In the genomic region with DNA sequence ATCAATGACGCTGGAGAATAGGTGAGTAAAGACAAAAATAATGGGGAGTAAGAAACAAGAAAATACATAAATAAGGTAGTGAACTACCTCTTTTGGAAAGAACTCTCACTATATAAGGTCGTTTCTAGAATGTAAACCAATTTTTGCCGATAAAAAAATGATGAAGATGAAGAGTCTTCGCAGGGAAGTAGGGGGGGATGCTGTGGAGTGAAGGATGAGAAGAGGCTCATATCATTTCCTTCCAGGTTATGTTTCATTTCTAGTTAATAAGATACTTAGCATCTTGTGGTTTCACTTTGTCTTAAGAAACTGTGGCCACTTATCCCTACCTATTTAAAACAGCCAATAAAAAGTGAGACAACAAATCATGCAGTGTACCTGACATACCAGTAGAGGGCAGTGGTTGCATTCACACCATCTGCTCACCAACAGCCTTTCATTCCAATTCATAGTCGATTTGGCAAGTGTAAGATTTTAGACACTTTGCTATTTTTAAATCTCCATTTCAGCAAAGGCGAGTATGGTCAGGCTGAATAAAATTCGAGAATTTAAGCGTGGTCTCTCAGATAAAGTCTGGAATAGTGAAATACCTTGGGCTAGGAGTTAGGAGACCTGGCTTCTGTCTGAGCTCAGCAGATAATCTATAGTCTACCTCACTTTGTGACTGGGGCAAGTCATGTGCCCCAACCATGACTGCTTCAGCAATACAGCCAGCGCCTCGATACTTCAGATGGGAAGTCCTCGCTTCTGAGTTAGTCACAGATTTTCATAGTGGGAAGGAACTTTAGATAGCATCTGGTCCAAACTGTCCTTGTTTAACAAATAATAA, we compare ENCODE assay signal across 8 cellular contexts. TPM values are rescaled to one million over a fixed set of nuclear protein-coding genes. Genes with fewer than 3 reads are reported as not detected.
DNase-seq lines count a peak whose midpoint lies in the region; ATAC-seq, FAIRE-seq and TF ChIP-seq lines count a peak whose summit lies in the region.

No MANE protein-coding gene starts in this region.

- FAIRE-seq in kidney (lab: Jason Lieb, UNC), result peak; percentile 96

- TF ChIP-seq CTCF in AG04449 (IDR thresholded peaks at IDR 0.05; ENCODE audit: insufficient read depth, low read length, missing control alignments) (peak; percentile 78), GM12873 (IDR thresholded peaks at IDR 0.05; ENCODE audit: insufficient read depth, low read depth, low read length, missing control alignments) (peak; percentile 89), cardiac fibroblast (IDR thresholded peaks at IDR 0.05; ENCODE audit: low read depth, low read length) (peak; percentile 91), kidney (IDR thresholded peaks at IDR 0.05; ENCODE audit: borderline replicate concordance, extremely low read depth, insufficient read depth) (peak; percentile 86)

- peak; percentile 76 for ATAC-seq in HG02610 (IDR thresholded peaks at IDR 0.05; ENCODE audit: unreplicated experiment)
- peak; percentile 75 for ATAC-seq in stimulated activated memory B cell treated with anti-CD40 and anti-IgM and Interleukin-4, amounts not matched to agents 10 μg/mL and 1 μg/mL and 100 μg/mL, for 72 hours

- peaks cover 16% of the 10 kb centered on the region for H3K4me1 Mint-ChIP-seq in stimulated activated memory B cell treated with anti-CD40 and anti-IgM and Interleukin-4, amounts not matched to agents 10 μg/mL and 1 μg/mL and 100 μg/mL, for 72 hours

- H3K36me3 Mint-ChIP-seq in stimulated activated memory B cell treated with anti-CD40 and anti-IgM and Interleukin-4, amounts not matched to agents 10 μg/mL and 1 μg/mL and 100 μg/mL, for 72 hours, result peaks cover 10% of the 10 kb centered on the region

- no peaks in the 10 kb centered on the region for H3K9me3 ChIP-seq in kidney (ENCODE audit: control insufficient read depth in 1 of 2, low read length in 2 of 2)

- POLR2A ChIA-PET in AG04449 (lab: Yijun Ruan, JAX), result interaction anchor here (0.5 kb wide), 1 partner anchor 672 kb away, joined by 3 read pairs; no protein-coding TSS in a partner anchor

- CTCF ChIA-PET in AG04449 (lab: Yijun Ruan, JAX), result interaction anchor here (0.9 to 8.2 kb wide), 18 partner anchors 7 to 1328 kb away, joined by 3 to 125 read pairs (median 6); no protein-coding TSS in a partner anchor

- DNase-seq in AG04449 (ENCODE audit: low read depth, low spot score) (peak; percentile 24), MV-4-11 (lab: John Stamatoyannopoulos, UW) (peak; percentile 75), T follicular helper cell (ENCODE audit: low read depth) (peak; percentile 29), cardiac fibroblast (ENCODE audit: low read depth in 2 of 2) (peak; percentile 79 to 82), kidney (no peak)

- H3K27ac Mint-ChIP-seq in stimulated activated memory B cell treated with anti-CD40 and anti-IgM and Interleukin-4, amounts not matched to agents 10 μg/mL and 1 μg/mL and 100 μg/mL, for 72 hours, result peak overlapping the region; percentile 34

- H3K9me3 Mint-ChIP-seq in stimulated activated memory B cell treated with anti-CD40 and anti-IgM and Interleukin-4, amounts not matched to agents 10 μg/mL and 1 μg/mL and 100 μg/mL, for 72 hours, result no peaks in the 10 kb centered on the region

- H3K4me3 ChIP-seq in AG04449 (ENCODE audit: low read depth, low read length) (no peak overlapping the region), cardiac fibroblast (replicated peaks in 1 of 2; ENCODE audit: low read depth in 2 of 2, low read length in 2 of 2) (no peak overlapping the region), kidney (ENCODE audit: low read length in 2 of 2) (no peak overlapping the region)

- intact Hi-C loops in kidney (cut with DNase I), result no loop called here

- no peaks in the 10 kb centered on the region for H3K27me3 Mint-ChIP-seq in stimulated activated memory B cell treated with anti-CD40 and anti-IgM and Interleukin-4, amounts not matched to agents 10 μg/mL and 1 μg/mL and 100 μg/mL, for 72 hours

- H3K36me3 ChIP-seq in kidney (ENCODE audit: control insufficient read depth in 1 of 2, insufficient read depth in 2 of 2, low read length in 2 of 2), result peaks cover 9 to 16% of the 10 kb centered on the region in 2 donors

- H3K27ac ChIP-seq in kidney (ENCODE audit: low read depth in 2 of 2, low read length in 2 of 2), result no peak overlapping the region

- no peaks in the 10 kb centered on the region for H3K4me1 ChIP-seq in kidney (ENCODE audit: control insufficient read depth in 1 of 2, insufficient read depth in 1 of 2, low read depth in 1 of 2, low read length in 2 of 2)

- H3K4me3 Mint-ChIP-seq in stimulated activated memory B cell treated with anti-CD40 and anti-IgM and Interleukin-4, amounts not matched to agents 10 μg/mL and 1 μg/mL and 100 μg/mL, for 72 hours, result peak overlapping the region; percentile 44

- H3K9ac ChIP-seq in kidney (ENCODE audit: low read length in 2 of 2), result no peak overlapping the region

RNA-seq across cellular contexts. Expression of a gene that starts 28.9 kb away (rescaled TPM):
- total RNA-seq in kidney, result 61.4 TPM
- 16.4 TPM for polyA plus RNA-seq in kidney (ENCODE audit: insufficient read depth, low read depth, low replicate concordance)
